8 cellular contexts compared by ENCODE assay signal in genomic region chr9:131276891-131277672, GRCh38. TPM values are rescaled to one million over a fixed set of nuclear protein-coding genes. Genes with fewer than 3 reads are reported as not detected.
DNase-seq lines count a peak whose midpoint lies in the region; ATAC-seq and TF ChIP-seq lines count a peak whose summit lies in the region.

No MANE protein-coding gene starts in this region.

- H4K91ac ChIP-seq in IMR-90 (ENCODE audit: insufficient read depth, low read depth, low read length): no peak overlapping the region

- TF ChIP-seq RAD21 in IMR-90 (IDR thresholded peaks at IDR 0.05; ENCODE audit: low read length): no peak

- DNase-seq in IMR-90 (no peak), glutamatergic neuron (no peak), HEK293T (ENCODE audit: extremely low spot score) (no peak)

- H3K36me3 Mint-ChIP-seq in activated naive CD8-positive, alpha-beta T cell: no peaks in the 10 kb centered on the region
- no peaks in the 10 kb centered on the region for H3K36me3 Mint-ChIP-seq in glutamatergic neuron (ENCODE audit: unreplicated experiment)

- H3K4me1 ChIP-seq in DOHH2 (ENCODE audit: control insufficient read depth, low read length) (peaks cover 30% of the 10 kb centered on the region), IMR-90 (ENCODE audit: control insufficient read depth, insufficient read depth, low read length) (no peaks in the 10 kb centered on the region), stomach smooth muscle (ENCODE audit: control insufficient read depth, insufficient read depth, low read length) (peaks cover 10% of the 10 kb centered on the region)

- no peaks in the 10 kb centered on the region for H3K27me3 ChIP-seq in DOHH2 (ENCODE audit: control insufficient read depth, low read length)
- peaks cover 58% of the 10 kb centered on the region for H3K27me3 ChIP-seq in IMR-90 (ENCODE audit: control insufficient read depth, insufficient read depth, low read length)
- peaks cover 36 to 39% of the 10 kb centered on the region in 2 donors for H3K27me3 ChIP-seq in stomach smooth muscle (ENCODE audit: control insufficient read depth in 1 of 2, insufficient read depth in 2 of 2, low read length in 2 of 2)

- peaks cover 1% of the 10 kb centered on the region for H3K27me3 Mint-ChIP-seq in activated naive CD8-positive, alpha-beta T cell
- peaks cover 10% of the 10 kb centered on the region for H3K27me3 Mint-ChIP-seq in glutamatergic neuron (ENCODE audit: unreplicated experiment)

- WGBS in IMR-90 (ENCODE audit: extremely low coverage in 2 of 2, insufficient read length in 1 of 2), 2 experiments: 1% methylated on average over 76 of the region's 107 CpGs; no CpG with 5 or more reads in 1 of the 2 experiments

- H3K27ac Mint-ChIP-seq in activated naive CD8-positive, alpha-beta T cell: no peak overlapping the region
- H3K27ac Mint-ChIP-seq in glutamatergic neuron (ENCODE audit: unreplicated experiment): no peak overlapping the region

- H3K9me1 ChIP-seq in IMR-90 (ENCODE audit: insufficient read depth, low read length): peaks cover 2% of the 10 kb centered on the region; the same call in 1 of the 2 replicates

- H4K5ac ChIP-seq in IMR-90 (ENCODE audit: low read depth, low read length): no peak overlapping the region

- no peak for TF ChIP-seq POLR2A in IMR-90 (IDR thresholded peaks at IDR 0.05; ENCODE audit: low read depth, low read length)

- H3K23ac ChIP-seq in IMR-90 (ENCODE audit: low read depth, low read length): no peak overlapping the region

- H2AFZ ChIP-seq in IMR-90 (replicated peaks; ENCODE audit: low read length, poor library complexity): peak overlapping the region; percentile 79

- H3K9me3 ChIP-seq in DOHH2 (ENCODE audit: control insufficient read depth, insufficient read depth, low read length) (no peaks in the 10 kb centered on the region), IMR-90 (ENCODE audit: control insufficient read depth, insufficient read depth, low read length) (no peaks in the 10 kb centered on the region), iPS-18c (ENCODE audit: control insufficient read depth, insufficient read depth, low read length) (no peaks in the 10 kb centered on the region), stomach smooth muscle (ENCODE audit: control insufficient read depth in 2 of 2, low read length in 2 of 2) (no peaks in the 10 kb centered on the region)

- H3K36me3 ChIP-seq in DOHH2 (ENCODE audit: control insufficient read depth, low read length) (peaks cover 37% of the 10 kb centered on the region), IMR-90 (ENCODE audit: control insufficient read depth, insufficient read depth, low read length) (no peaks in the 10 kb centered on the region), stomach smooth muscle (ENCODE audit: control insufficient read depth in 2 of 2, insufficient read depth in 2 of 2, low read length in 2 of 2) (no peaks in the 10 kb centered on the region)

- H3K4me2 ChIP-seq in DOHH2 (ENCODE audit: low read length): peak overlapping the region; percentile 67
- peak overlapping the region; percentile 27 for H3K4me2 ChIP-seq in IMR-90 (ENCODE audit: low read depth, low read length)

- H4K20me1 ChIP-seq in DOHH2 (ENCODE audit: control insufficient read depth, insufficient read depth, low read depth, low read length) (no peaks in the 10 kb centered on the region), IMR-90 (ENCODE audit: insufficient read depth, low read length) (no peaks in the 10 kb centered on the region)

- intact Hi-C loops in IMR-90 (cut with micrococcal nuclease): loop anchor here (2.0 kb wide), 1 partner anchor 74 kb away; no protein-coding TSS in a partner anchor

- no peak overlapping the region for H2BK20ac ChIP-seq in IMR-90 (ENCODE audit: low read depth, low read length)

- BruUV-seq in IMR-90 (replicated peaks; lab: Mats Ljungman, UMichigan): no TSS peak

- H3K27ac ChIP-seq in DOHH2 (ENCODE audit: low read depth, low read length) (no peak overlapping the region), IMR-90 (ENCODE audit: insufficient read depth, low read length) (no peak overlapping the region), stomach smooth muscle (ENCODE audit: low read length) (no peak overlapping the region)

- H2BK5ac ChIP-seq in IMR-90 (ENCODE audit: low read depth, low read length, poor library complexity, severe bottlenecking): no peak overlapping the region

- no peak overlapping the region for H3K9ac ChIP-seq in IMR-90 (ENCODE audit: low read depth, low read length)
- H3K9ac ChIP-seq in stomach smooth muscle (ENCODE audit: low read length in 2 of 2): no peak overlapping the region

- H2AK9ac ChIP-seq in IMR-90 (replicated peaks; ENCODE audit: low read depth, low read length, poor library complexity): no peak overlapping the region

- CTCF ChIA-PET in IMR-90 (lab: Yijun Ruan, JAX): no interaction called here
- CTCF ChIA-PET in HEK293T (lab: Yijun Ruan, JAX): no interaction called here

- H3K4me3 ChIP-seq in DOHH2 (ENCODE audit: low read length): peak overlapping the region; percentile 96
- peak overlapping the region; percentile 66 for H3K4me3 ChIP-seq in IMR-90 (ENCODE audit: insufficient read depth, low read depth, low read length)
- H3K4me3 ChIP-seq in iPS-18c (ENCODE audit: insufficient read depth, low read depth, low read length): peak overlapping the region; percentile 59
- H3K4me3 ChIP-seq in stomach smooth muscle (ENCODE audit: low read length in 2 of 2): peak overlapping the region; percentile 12 to 64

- no peak overlapping the region for H4K8ac ChIP-seq in IMR-90 (ENCODE audit: low read depth in 2 of 2, low read length in 2 of 2)

- no peak overlapping the region for H2BK120ac ChIP-seq in IMR-90 (ENCODE audit: low read depth, low read length)

- POLR2A ChIA-PET in IMR-90 (lab: Charles Lee; ENCODE audit: unreplicated experiment) (no interaction called here), HEK293T (lab: Yijun Ruan, JAX) (no interaction called here)

- H3K9me3 Mint-ChIP-seq in activated naive CD8-positive, alpha-beta T cell (ENCODE audit: low read depth): no peaks in the 10 kb centered on the region
- H3K9me3 Mint-ChIP-seq in glutamatergic neuron (ENCODE audit: unreplicated experiment): peaks cover 10% of the 10 kb centered on the region

- H3F3A ChIP-seq in DOHH2 (ENCODE audit: control insufficient read depth, insufficient read depth): peaks cover 3% of the 10 kb centered on the region

- no peak overlapping the region for H2BK15ac ChIP-seq in IMR-90 (ENCODE audit: low read depth, low read length)

- no peak; the same call in 1 of the 2 replicates for ATAC-seq in IMR-90 (ENCODE audit: low read depth)
- ATAC-seq in GM21360 (IDR thresholded peaks at IDR 0.05; ENCODE audit: unreplicated experiment): no peak

- dilution Hi-C loops in IMR-90 (cut with HindIII; ENCODE audit: low sequenced_read_pairs, unreplicated experiment): no loop called here

- no peaks in the 10 kb centered on the region for H3K9me2 ChIP-seq in DOHH2 (replicated peaks; ENCODE audit: control insufficient read depth, low read length)

- H3K4me3 Mint-ChIP-seq in activated naive CD8-positive, alpha-beta T cell: peak overlapping the region; percentile 42
- H3K4me3 Mint-ChIP-seq in glutamatergic neuron (ENCODE audit: unreplicated experiment): no peak overlapping the region

- TF ChIP-seq CTCF in DOHH2 (IDR thresholded peaks at IDR 0.05; ENCODE audit: low read depth, low read length, poor library complexity, severe bottlenecking) (peak; percentile 39), IMR-90 (conservative IDR thresholded peaks at IDR 0.05; ENCODE audit: low read depth, low read length) (no peak), glutamatergic neuron (IDR thresholded peaks at IDR 0.05; ENCODE audit: partially characterized antibody, unreplicated experiment) (no peak)

- H3K14ac ChIP-seq in IMR-90 (replicated peaks; ENCODE audit: low read depth, low read length): no peak overlapping the region

- H3K79me1 ChIP-seq in IMR-90 (ENCODE audit: low read depth in 1 of 2, low read length in 2 of 2): no peaks in the 10 kb centered on the region

- no peak overlapping the region for H2AK5ac ChIP-seq in IMR-90 (ENCODE audit: low read depth, low read length)

- H3K4ac ChIP-seq in IMR-90 (ENCODE audit: low read depth, low read length): no peak overlapping the region

- no peak overlapping the region for H3K56ac ChIP-seq in IMR-90 (ENCODE audit: extremely low read depth, insufficient read depth, low read length)

- H3K79me2 ChIP-seq in DOHH2 (ENCODE audit: control insufficient read depth, low read length): peaks cover 44% of the 10 kb centered on the region

- peaks cover 24% of the 10 kb centered on the region for H3K4me1 Mint-ChIP-seq in activated naive CD8-positive, alpha-beta T cell (ENCODE audit: low read depth)
- peaks cover 31% of the 10 kb centered on the region for H3K4me1 Mint-ChIP-seq in glutamatergic neuron (ENCODE audit: low read depth, unreplicated experiment)

- in situ Hi-C loops in IMR-90 (cut with MboI; ENCODE audit: low sequenced_read_pairs): no loop called here

- H3K18ac ChIP-seq in IMR-90 (ENCODE audit: low read depth, low read length): no peak overlapping the region

TF ChIP-seq in IMR-90, 13 proteins besides CTCF, POLR2A, EP300 and RAD21 (continues in another document):
- TF ChIP-seq RCOR1 (IDR thresholded peaks at IDR 0.05; ENCODE audit: insufficient replicate concordance, low read length): no peak
- no peak for TF ChIP-seq MAFK (IDR thresholded peaks at IDR 0.05; ENCODE audit: low read depth, low read length)
- TF ChIP-seq CEBPB (IDR thresholded peaks at IDR 0.05; ENCODE audit: low read depth, low read length): no peak
- TF ChIP-seq RFX5 (IDR thresholded peaks at IDR 0.05; ENCODE audit: low read depth, low read length): no peak
- no peak for TF ChIP-seq CHD1 (IDR thresholded peaks at IDR 0.05; ENCODE audit: low read depth, low read length)

TF ChIP-seq in HEK293T, 16 proteins besides CTCF, POLR2A, EP300 and RAD21 (continues in another document):
- TF ChIP-seq LEF1 (IDR thresholded peaks at IDR 0.05; ENCODE audit: borderline replicate concordance): no peak
- no peak for TF ChIP-seq NFRKB (IDR thresholded peaks at IDR 0.05)
- no peak for TF ChIP-seq TARDBP (IDR thresholded peaks at IDR 0.05)
- no peak for TF ChIP-seq CTBP1 (IDR thresholded peaks at IDR 0.05; ENCODE audit: borderline replicate concordance)
- TF ChIP-seq SP1 (IDR thresholded peaks at IDR 0.05): no peak
- TF ChIP-seq ELF4 (IDR thresholded peaks at IDR 0.05): no peak
- no peak for TF ChIP-seq HDGF (IDR thresholded peaks at IDR 0.05; ENCODE audit: borderline replicate concordance)
- TF ChIP-seq BHLHE40 (IDR thresholded peaks at IDR 0.05; ENCODE audit: borderline replicate concordance): no peak
- TF ChIP-seq ARNT (IDR thresholded peaks at IDR 0.05): no peak
- TF ChIP-seq L3MBTL2 (conservative IDR thresholded peaks at IDR 0.05): no peak

RNA-seq across cellular contexts. Expression of gene FAM78A, which starts 0.8 kb away (rescaled TPM):
- total RNA-seq in IMR-90 (2012; rRNA removed) (under 0.01 and 0.18 TPM in 2 replicates), glutamatergic neuron (ENCODE audit: unreplicated experiment) (14.9 TPM)
- polyA plus RNA-seq in IMR-90 (2012; rRNA removed): 0.27 and 0.56 TPM in 2 replicates
- 0.12 and 0.41 TPM in 2 replicates for polyA plus RNA-seq in IMR-90 (2012; cell fraction: cytosol; rRNA removed)
- polyA plus RNA-seq in IMR-90 (2012; cell fraction: nucleus; rRNA removed; ENCODE audit: low replicate concordance): 0.32 and 0.71 TPM in 2 replicates

RNA-seq across cellular contexts. Expression of gene PLPP7, which starts 12.4 kb away (rescaled TPM):
- total RNA-seq in IMR-90 (2012; rRNA removed): 0.54 and 0.56 TPM in 2 replicates
- polyA plus RNA-seq in IMR-90 (2012; rRNA removed): 1.2 TPM in 2 replicates
- polyA plus RNA-seq in IMR-90 (2012; cell fraction: cytosol; rRNA removed): 0.89 and 2.2 TPM in 2 replicates
- polyA plus RNA-seq in IMR-90 (2012; cell fraction: nucleus; rRNA removed; ENCODE audit: low replicate concordance): 1.1 and 2.3 TPM in 2 replicates
- total RNA-seq in glutamatergic neuron (ENCODE audit: unreplicated experiment): 17.3 TPM

Comparison
In these comparisons a context has a peak if more than half of its experiments do, and no peak if none do; other contexts are left out.
1. H3K4me3 ChIP-seq: peak in every context shown above with its lines; median percentile 96 in DOHH2; 66 in IMR-90; 59 in iPS-18c; 38 in stomach smooth muscle.
2. RNA of gene FAM78A, which starts 0.8 kb away (total RNA-seq): 14.9 TPM in glutamatergic neuron (single experiment); under 0.01 to 0.18 TPM in IMR-90; every median in the first group is over 10 times any median in the second.
3. RNA of gene PLPP7, which starts 12.4 kb away (total RNA-seq): 17.3 TPM in glutamatergic neuron (single experiment); 0.54 to 0.56 TPM in IMR-90; every median in the first group is over 10 times any median in the second.